Comparison of ENCODE assay signal across 1 cellular context in the genomic region with DNA sequence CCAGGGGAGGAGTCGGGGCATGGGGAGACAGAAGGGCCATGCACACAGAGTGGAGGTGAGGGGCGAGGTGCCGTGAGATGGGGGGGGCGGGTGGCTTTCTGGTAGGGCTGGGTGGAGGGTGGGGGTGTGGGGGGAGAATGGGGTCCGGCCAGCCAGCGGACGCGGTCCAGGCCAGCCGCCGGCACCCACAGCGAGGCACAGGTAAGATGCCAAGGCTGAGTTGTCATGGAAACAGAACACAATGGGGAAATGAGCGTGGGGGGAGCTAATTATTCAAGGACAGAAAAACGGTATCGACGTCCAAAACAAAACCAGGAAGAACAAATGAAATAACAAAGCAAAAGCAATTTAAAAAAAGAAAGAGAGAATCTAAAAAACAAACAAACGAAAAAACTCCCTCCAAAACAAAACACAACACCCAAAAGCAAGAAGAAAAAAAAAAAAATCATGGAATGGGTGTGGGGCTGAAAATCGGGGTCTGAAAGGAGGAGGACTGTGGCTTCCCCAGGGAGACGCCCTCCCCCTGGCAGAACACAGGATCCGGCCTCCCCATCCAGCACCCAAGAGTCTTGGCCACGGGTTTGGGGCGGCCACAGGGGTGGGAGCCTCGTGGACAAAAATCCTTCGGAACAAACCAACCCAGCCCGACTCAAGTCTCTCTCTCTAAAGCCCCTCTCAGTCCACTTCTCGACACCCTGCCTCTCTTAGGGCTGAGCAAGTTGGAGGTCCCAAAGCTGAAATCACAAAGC.
TF ChIP-seq lines count a peak whose summit lies in the region.

No MANE protein-coding gene starts in this region.

TF ChIP-seq in GM23338, 12 proteins besides CTCF, POLR2A, EP300 and RAD21 (continued from another document):
- TF ChIP-seq, protein P1, sequence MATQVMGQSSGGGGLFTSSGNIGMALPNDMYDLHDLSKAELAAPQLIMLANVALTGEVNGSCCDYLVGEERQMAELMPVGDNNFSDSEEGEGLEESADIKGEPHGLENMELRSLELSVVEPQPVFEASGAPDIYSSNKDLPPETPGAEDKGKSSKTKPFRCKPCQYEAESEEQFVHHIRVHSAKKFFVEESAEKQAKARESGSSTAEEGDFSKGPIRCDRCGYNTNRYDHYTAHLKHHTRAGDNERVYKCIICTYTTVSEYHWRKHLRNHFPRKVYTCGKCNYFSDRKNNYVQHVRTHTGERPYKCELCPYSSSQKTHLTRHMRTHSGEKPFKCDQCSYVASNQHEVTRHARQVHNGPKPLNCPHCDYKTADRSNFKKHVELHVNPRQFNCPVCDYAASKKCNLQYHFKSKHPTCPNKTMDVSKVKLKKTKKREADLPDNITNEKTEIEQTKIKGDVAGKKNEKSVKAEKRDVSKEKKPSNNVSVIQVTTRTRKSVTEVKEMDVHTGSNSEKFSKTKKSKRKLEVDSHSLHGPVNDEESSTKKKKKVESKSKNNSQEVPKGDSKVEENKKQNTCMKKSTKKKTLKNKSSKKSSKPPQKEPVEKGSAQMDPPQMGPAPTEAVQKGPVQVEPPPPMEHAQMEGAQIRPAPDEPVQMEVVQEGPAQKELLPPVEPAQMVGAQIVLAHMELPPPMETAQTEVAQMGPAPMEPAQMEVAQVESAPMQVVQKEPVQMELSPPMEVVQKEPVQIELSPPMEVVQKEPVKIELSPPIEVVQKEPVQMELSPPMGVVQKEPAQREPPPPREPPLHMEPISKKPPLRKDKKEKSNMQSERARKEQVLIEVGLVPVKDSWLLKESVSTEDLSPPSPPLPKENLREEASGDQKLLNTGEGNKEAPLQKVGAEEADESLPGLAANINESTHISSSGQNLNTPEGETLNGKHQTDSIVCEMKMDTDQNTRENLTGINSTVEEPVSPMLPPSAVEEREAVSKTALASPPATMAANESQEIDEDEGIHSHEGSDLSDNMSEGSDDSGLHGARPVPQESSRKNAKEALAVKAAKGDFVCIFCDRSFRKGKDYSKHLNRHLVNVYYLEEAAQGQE (IDR thresholded peaks at IDR 0.05; ENCODE audit: unreplicated experiment): no peak
- TF ChIP-seq, protein P2, sequence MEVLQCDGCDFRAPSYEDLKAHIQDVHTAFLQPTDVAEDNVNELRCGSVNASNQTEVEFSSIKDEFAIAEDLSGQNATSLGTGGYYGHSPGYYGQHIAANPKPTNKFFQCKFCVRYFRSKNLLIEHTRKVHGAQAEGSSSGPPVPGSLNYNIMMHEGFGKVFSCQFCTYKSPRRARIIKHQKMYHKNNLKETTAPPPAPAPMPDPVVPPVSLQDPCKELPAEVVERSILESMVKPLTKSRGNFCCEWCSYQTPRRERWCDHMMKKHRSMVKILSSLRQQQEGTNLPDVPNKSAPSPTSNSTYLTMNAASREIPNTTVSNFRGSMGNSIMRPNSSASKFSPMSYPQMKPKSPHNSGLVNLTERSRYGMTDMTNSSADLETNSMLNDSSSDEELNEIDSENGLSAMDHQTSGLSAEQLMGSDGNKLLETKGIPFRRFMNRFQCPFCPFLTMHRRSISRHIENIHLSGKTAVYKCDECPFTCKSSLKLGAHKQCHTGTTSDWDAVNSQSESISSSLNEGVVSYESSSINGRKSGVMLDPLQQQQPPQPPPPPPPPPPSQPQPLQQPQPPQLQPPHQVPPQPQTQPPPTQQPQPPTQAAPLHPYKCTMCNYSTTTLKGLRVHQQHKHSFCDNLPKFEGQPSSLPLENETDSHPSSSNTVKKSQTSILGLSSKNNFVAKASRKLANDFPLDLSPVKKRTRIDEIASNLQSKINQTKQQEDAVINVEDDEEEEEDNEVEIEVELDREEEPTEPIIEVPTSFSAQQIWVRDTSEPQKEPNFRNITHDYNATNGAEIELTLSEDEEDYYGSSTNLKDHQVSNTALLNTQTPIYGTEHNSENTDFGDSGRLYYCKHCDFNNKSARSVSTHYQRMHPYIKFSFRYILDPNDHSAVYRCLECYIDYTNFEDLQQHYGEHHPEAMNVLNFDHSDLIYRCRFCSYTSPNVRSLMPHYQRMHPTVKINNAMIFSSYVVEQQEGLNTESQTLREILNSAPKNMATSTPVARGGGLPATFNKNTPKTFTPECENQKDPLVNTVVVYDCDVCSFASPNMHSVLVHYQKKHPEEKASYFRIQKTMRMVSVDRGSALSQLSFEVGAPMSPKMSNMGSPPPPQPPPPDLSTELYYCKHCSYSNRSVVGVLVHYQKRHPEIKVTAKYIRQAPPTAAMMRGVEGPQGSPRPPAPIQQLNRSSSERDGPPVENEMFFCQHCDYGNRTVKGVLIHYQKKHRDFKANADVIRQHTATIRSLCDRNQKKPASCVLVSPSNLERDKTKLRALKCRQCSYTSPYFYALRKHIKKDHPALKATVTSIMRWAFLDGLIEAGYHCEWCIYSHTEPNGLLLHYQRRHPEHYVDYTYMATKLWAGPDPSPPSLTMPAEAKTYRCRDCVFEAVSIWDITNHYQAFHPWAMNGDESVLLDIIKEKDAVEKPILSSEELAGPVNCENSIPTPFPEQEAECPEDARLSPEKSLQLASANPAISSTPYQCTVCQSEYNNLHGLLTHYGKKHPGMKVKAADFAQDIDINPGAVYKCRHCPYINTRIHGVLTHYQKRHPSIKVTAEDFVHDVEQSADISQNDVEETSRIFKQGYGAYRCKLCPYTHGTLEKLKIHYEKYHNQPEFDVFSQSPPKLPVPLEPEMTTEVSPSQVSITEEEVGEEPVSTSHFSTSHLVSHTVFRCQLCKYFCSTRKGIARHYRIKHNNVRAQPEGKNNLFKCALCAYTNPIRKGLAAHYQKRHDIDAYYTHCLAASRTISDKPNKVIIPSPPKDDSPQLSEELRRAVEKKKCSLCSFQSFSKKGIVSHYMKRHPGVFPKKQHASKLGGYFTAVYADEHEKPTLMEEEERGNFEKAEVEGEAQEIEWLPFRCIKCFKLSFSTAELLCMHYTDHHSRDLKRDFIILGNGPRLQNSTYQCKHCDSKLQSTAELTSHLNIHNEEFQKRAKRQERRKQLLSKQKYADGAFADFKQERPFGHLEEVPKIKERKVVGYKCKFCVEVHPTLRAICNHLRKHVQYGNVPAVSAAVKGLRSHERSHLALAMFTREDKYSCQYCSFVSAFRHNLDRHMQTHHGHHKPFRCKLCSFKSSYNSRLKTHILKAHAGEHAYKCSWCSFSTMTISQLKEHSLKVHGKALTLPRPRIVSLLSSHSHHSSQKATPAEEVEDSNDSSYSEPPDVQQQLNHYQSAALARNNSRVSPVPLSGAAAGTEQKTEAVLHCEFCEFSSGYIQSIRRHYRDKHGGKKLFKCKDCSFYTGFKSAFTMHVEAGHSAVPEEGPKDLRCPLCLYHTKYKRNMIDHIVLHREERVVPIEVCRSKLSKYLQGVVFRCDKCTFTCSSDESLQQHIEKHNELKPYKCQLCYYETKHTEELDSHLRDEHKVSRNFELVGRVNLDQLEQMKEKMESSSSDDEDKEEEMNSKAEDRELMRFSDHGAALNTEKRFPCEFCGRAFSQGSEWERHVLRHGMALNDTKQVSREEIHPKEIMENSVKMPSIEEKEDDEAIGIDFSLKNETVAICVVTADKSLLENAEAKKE (CRISPR knock-in tag; IDR thresholded peaks at IDR 0.05): no peak
